Comparison of ENCODE assay signal across 21 cellular contexts in genomic region chr15:49452595-49452994, GRCh38. TPM values are rescaled to one million over a fixed set of nuclear protein-coding genes. Genes with fewer than 3 reads are reported as not detected.
DNase-seq lines count a peak whose midpoint lies in the region; ATAC-seq and TF ChIP-seq lines count a peak whose summit lies in the region.
"Had no signal": no experiment of that assay in that cellular context is flagged by ENCODE, and none has a peak within 500 bp of the region (broad histone marks: within the 10 kb centered on the region; RNA-seq: fewer than 3 reads in every experiment).

No MANE protein-coding gene starts in this region.

- no peak overlapping the region for H4K91ac ChIP-seq in IMR-90 (ENCODE audit: insufficient read depth, low read depth, low read length)
- H4K91ac ChIP-seq in mesenchymal stem cell (ENCODE audit: low read length) = no peak overlapping the region

- peaks cover 10% of the 10 kb centered on the region for H3K36me3 ChIP-seq in IMR-90 (ENCODE audit: control insufficient read depth, insufficient read depth, low read length)
- peaks cover 0 to 95% of the 10 kb centered on the region in 2 experiments for H3K36me3 ChIP-seq in mesenchymal stem cell (ENCODE audit: control insufficient read depth in 1 of 2, insufficient read depth in 2 of 2, low read depth in 1 of 2, low read length in 2 of 2)
- H3K36me3 ChIP-seq: BE2C; BLaER1 treated with 17β-estradiol and CSF1 and Interleukin-3, amounts not matched to agents 10 nM and 100 nM had no signal

- peak; percentile 53 for ATAC-seq in IMR-90 (ENCODE audit: low read depth)
- no peak for ATAC-seq in GM21367 (IDR thresholded peaks at IDR 0.05; ENCODE audit: unreplicated experiment)
- ATAC-seq in activated CD8-positive, alpha-beta memory T cell treated with anti-CD3 and anti-CD28 coated beads, Interleukin-2, amount 10 ng/mL, durations not matched to agents 7 days and 5 days = no peak
- ATAC-seq: A549 had no signal

- H3K4me3 ChIP-seq in IMR-90 (ENCODE audit: insufficient read depth, low read depth, low read length) (no peak overlapping the region), mesenchymal stem cell (ENCODE audit: insufficient read depth in 1 of 2, low read depth in 1 of 2, low read length in 2 of 2) (no peak overlapping the region)
- H3K4me3 ChIP-seq: A549; BLaER1 treated with 17β-estradiol and CSF1 and Interleukin-3, amounts not matched to agents 10 nM and 100 nM had no signal

- peaks cover 16 to 29% of the 10 kb centered on the region in 2 experiments; a peak in 3 of 4 replicates for H3K79me1 ChIP-seq in IMR-90 (ENCODE audit: low read depth in 1 of 2, low read length in 2 of 2)
- H3K79me1 ChIP-seq in mesenchymal stem cell (replicated peaks; ENCODE audit: low read length, poor library complexity, severe bottlenecking) = no peaks in the 10 kb centered on the region

- no peaks in the 10 kb centered on the region for H3K27me3 ChIP-seq in IMR-90 (ENCODE audit: control insufficient read depth, insufficient read depth, low read length)
- no peaks in the 10 kb centered on the region for H3K27me3 ChIP-seq in mesenchymal stem cell (ENCODE audit: control insufficient read depth in 1 of 2, insufficient read depth in 1 of 2, low read length in 2 of 2)
- H3K27me3 ChIP-seq: BLaER1 treated with 17β-estradiol and CSF1 and Interleukin-3, amounts not matched to agents 10 nM and 100 nM had no signal

- no peak overlapping the region for H3K56ac ChIP-seq in IMR-90 (ENCODE audit: extremely low read depth, insufficient read depth, low read length)

- no peak for TF ChIP-seq RAD21 in IMR-90 (IDR thresholded peaks at IDR 0.05; ENCODE audit: low read length)

- no peak overlapping the region for H3K23ac ChIP-seq in IMR-90 (ENCODE audit: low read depth, low read length)
- no peak overlapping the region for H3K23ac ChIP-seq in mesenchymal stem cell (ENCODE audit: low read length in 2 of 2)

- H3K18ac ChIP-seq in IMR-90 (ENCODE audit: low read depth, low read length) (no peak overlapping the region), mesenchymal stem cell (ENCODE audit: low read depth in 1 of 2, low read length in 2 of 2) (no peak overlapping the region)

- peaks cover 5% of the 10 kb centered on the region for H3K9me1 ChIP-seq in IMR-90 (ENCODE audit: insufficient read depth, low read length)

- in situ Hi-C loops in IMR-90 (cut with MboI; ENCODE audit: low sequenced_read_pairs) = no loop called here

- no peak overlapping the region for H3K4me2 ChIP-seq in IMR-90 (ENCODE audit: low read depth, low read length)
- no peak overlapping the region for H3K4me2 ChIP-seq in mesenchymal stem cell (ENCODE audit: low read length, poor library complexity, severe bottlenecking)
- H3K4me2 ChIP-seq: A549; BLaER1 treated with 17β-estradiol and CSF1 and Interleukin-3, amounts not matched to agents 10 nM and 100 nM had no signal

- no peak overlapping the region for H3K4me3 Mint-ChIP-seq in activated T-helper 2 cell treated with anti-CD3 and anti-CD28 coated beads, Interferon-gamma antibody, Interleukin-2, Interleukin-4, amounts not matched to agents 10 μg/mL and 5 μg/mL and 100 μg/mL, durations not matched to agents 14 hours and 24 hours and 36 hours (ENCODE audit: low read depth)
- H3K4me3 Mint-ChIP-seq in activated CD8-positive, alpha-beta memory T cell treated with anti-CD3 and anti-CD28 coated beads, Interleukin-2, amount 10 ng/mL, durations not matched to agents 7 days and 5 days = no peak overlapping the region
- H3K4me3 Mint-ChIP-seq in osteocyte (ENCODE audit: unreplicated experiment) = no peak overlapping the region
- H3K4me3 Mint-ChIP-seq: CD14-positive monocyte; CD4-positive, alpha-beta T cell; CD8-positive, alpha-beta memory T cell had no signal

- H2AK5ac ChIP-seq in IMR-90 (ENCODE audit: low read depth, low read length) (no peak overlapping the region), mesenchymal stem cell (ENCODE audit: low read length, severe bottlenecking) (no peak overlapping the region)

- no peak for TF ChIP-seq CTCF in IMR-90 (conservative IDR thresholded peaks at IDR 0.05; ENCODE audit: low read depth, low read length)
- TF ChIP-seq CTCF in osteocyte (IDR thresholded peaks at IDR 0.05) = no peak

- no peaks in the 10 kb centered on the region for H3K36me3 Mint-ChIP-seq in activated T-helper 2 cell treated with anti-CD3 and anti-CD28 coated beads, Interferon-gamma antibody, Interleukin-2, Interleukin-4, amounts not matched to agents 10 μg/mL and 5 μg/mL and 100 μg/mL, durations not matched to agents 14 hours and 24 hours and 36 hours (ENCODE audit: low read depth)
- no peaks in the 10 kb centered on the region for H3K36me3 Mint-ChIP-seq in activated CD8-positive, alpha-beta memory T cell treated with anti-CD3 and anti-CD28 coated beads, Interleukin-2, amount 10 ng/mL, durations not matched to agents 7 days and 5 days
- H3K36me3 Mint-ChIP-seq in osteocyte (ENCODE audit: unreplicated experiment) = no peaks in the 10 kb centered on the region
- H3K36me3 Mint-ChIP-seq: CD14-positive monocyte; CD8-positive, alpha-beta memory T cell had no signal

- H4K20me1 ChIP-seq in IMR-90 (ENCODE audit: insufficient read depth, low read length) = no peaks in the 10 kb centered on the region
- H4K20me1 ChIP-seq: BLaER1 treated with 17β-estradiol and CSF1 and Interleukin-3, amounts not matched to agents 10 nM and 100 nM had no signal

- no peak overlapping the region for H2BK5ac ChIP-seq in IMR-90 (ENCODE audit: low read depth, low read length, poor library complexity, severe bottlenecking)
- H2BK5ac ChIP-seq in mesenchymal stem cell (ENCODE audit: low read depth, low read length, poor library complexity, severe bottlenecking) = no peak overlapping the region

- H2AK9ac ChIP-seq in IMR-90 (replicated peaks; ENCODE audit: low read depth, low read length, poor library complexity) = no peak overlapping the region

- H3K27ac ChIP-seq in IMR-90 (ENCODE audit: insufficient read depth, low read length) (no peak overlapping the region), mesenchymal stem cell (ENCODE audit: low read length, poor library complexity, severe bottlenecking) (no peak overlapping the region)
- H3K27ac ChIP-seq: A549; BLaER1 treated with 17β-estradiol and CSF1 and Interleukin-3, amounts not matched to agents 10 nM and 100 nM had no signal

- CTCF ChIA-PET in IMR-90 (lab: Yijun Ruan, JAX) = no interaction called here
- CTCF ChIA-PET in activated CD8-positive, alpha-beta memory T cell treated with anti-CD3 and anti-CD28 coated beads, Interleukin-2, amount 10 ng/mL, durations not matched to agents 7 days and 5 days (lab: Charles Lee) = no interaction called here

- H3K9ac ChIP-seq in IMR-90 (ENCODE audit: low read depth, low read length) = no peak overlapping the region
- H3K9ac ChIP-seq in mesenchymal stem cell (ENCODE audit: low read length) = peak overlapping the region; percentile 6
- H3K9ac ChIP-seq: BLaER1 treated with 17β-estradiol and CSF1 and Interleukin-3, amounts not matched to agents 10 nM and 100 nM had no signal

- dilution Hi-C loops in IMR-90 (cut with HindIII; ENCODE audit: low sequenced_read_pairs, unreplicated experiment) = no loop called here

- H3K4ac ChIP-seq in IMR-90 (ENCODE audit: low read depth, low read length) = no peak overlapping the region
- H3K4ac ChIP-seq in mesenchymal stem cell (ENCODE audit: low read depth in 1 of 2, low read length in 2 of 2) = no peak overlapping the region

- no peak overlapping the region for H3K27ac Mint-ChIP-seq in activated T-helper 2 cell treated with anti-CD3 and anti-CD28 coated beads, Interferon-gamma antibody, Interleukin-2, Interleukin-4, amounts not matched to agents 10 μg/mL and 5 μg/mL and 100 μg/mL, durations not matched to agents 14 hours and 24 hours and 36 hours
- no peak overlapping the region for H3K27ac Mint-ChIP-seq in activated CD8-positive, alpha-beta memory T cell treated with anti-CD3 and anti-CD28 coated beads, Interleukin-2, amount 10 ng/mL, durations not matched to agents 7 days and 5 days
- H3K27ac Mint-ChIP-seq in osteocyte (ENCODE audit: unreplicated experiment) = no peak overlapping the region
- H3K27ac Mint-ChIP-seq: CD14-positive monocyte; CD4-positive, alpha-beta T cell; CD8-positive, alpha-beta memory T cell had no signal

- H2BK15ac ChIP-seq in IMR-90 (ENCODE audit: low read depth, low read length) (no peak overlapping the region), mesenchymal stem cell (ENCODE audit: low read depth, poor library complexity, severe bottlenecking) (no peak overlapping the region)

- peaks cover 24% of the 10 kb centered on the region for H3K27me3 Mint-ChIP-seq in activated T-helper 2 cell treated with anti-CD3 and anti-CD28 coated beads, Interferon-gamma antibody, Interleukin-2, Interleukin-4, amounts not matched to agents 10 μg/mL and 5 μg/mL and 100 μg/mL, durations not matched to agents 14 hours and 24 hours and 36 hours (ENCODE audit: low read depth)
- H3K27me3 Mint-ChIP-seq in activated CD8-positive, alpha-beta memory T cell treated with anti-CD3 and anti-CD28 coated beads, Interleukin-2, amount 10 ng/mL, durations not matched to agents 7 days and 5 days = peaks cover 49% of the 10 kb centered on the region
- peaks cover 14% of the 10 kb centered on the region for H3K27me3 Mint-ChIP-seq in osteocyte (ENCODE audit: unreplicated experiment)
- H3K27me3 Mint-ChIP-seq: CD4-positive, alpha-beta T cell had no signal

- H3K14ac ChIP-seq in IMR-90 (replicated peaks; ENCODE audit: low read depth, low read length) (no peak overlapping the region), mesenchymal stem cell (ENCODE audit: low read length in 2 of 2) (no peak overlapping the region)

- peaks cover 5% of the 10 kb centered on the region for H3K4me1 ChIP-seq in IMR-90 (ENCODE audit: control insufficient read depth, insufficient read depth, low read length)
- H3K4me1 ChIP-seq in mesenchymal stem cell (ENCODE audit: control insufficient read depth, insufficient read depth, low read depth, low read length) = no peaks in the 10 kb centered on the region
- H3K4me1 ChIP-seq: A549; BE2C; BLaER1 treated with 17β-estradiol and CSF1 and Interleukin-3, amounts not matched to agents 10 nM and 100 nM had no signal

- peak; percentile 4 for DNase-seq in ELR (ENCODE audit: low read depth)
- DNase-seq in IMR-90 = peak; percentile 43
- no peak for DNase-seq in mesenchymal stem cell
- no peak for DNase-seq in activated T-helper 2 cell treated with anti-CD3 and anti-CD28 coated beads, Interferon-gamma antibody, Interleukin-2, Interleukin-4, amounts not matched to agents 10 μg/mL and 5 μg/mL and 100 μg/mL, durations not matched to agents 14 hours and 24 hours and 36 hours (ENCODE audit: low spot score)
- DNase-seq in activated CD8-positive, alpha-beta memory T cell treated with anti-CD3 and anti-CD28 coated beads, Interleukin-2, amount 10 ng/mL, durations not matched to agents 7 days and 5 days = no peak
- no peak for DNase-seq in osteocyte (ENCODE audit: extremely low spot score, unreplicated experiment)
- DNase-seq: 8988T; ACHN; AML-193; BE2C; CD4-positive, alpha-beta T cell; CD8-positive, alpha-beta memory T cell; DMS 273 treated with DMSO at 0.1 percent for 48 hours; DMS79; H7; HCEC 1CT had no signal

- H2AFZ ChIP-seq in IMR-90 (replicated peaks; ENCODE audit: low read length, poor library complexity) (no peak overlapping the region), mesenchymal stem cell (ENCODE audit: low read depth, low read length) (no peak overlapping the region)

- no CpG with 5 or more reads among the region's 1 CpG for WGBS in IMR-90 (ENCODE audit: extremely low coverage in 2 of 2, insufficient read length in 1 of 2), 2 experiments
- WGBS in mesenchymal stem cell = no CpG with 5 or more reads among the region's 1 CpG

- intact Hi-C loops in IMR-90 (cut with micrococcal nuclease) = no loop called here
- intact Hi-C loops in activated T-helper 2 cell treated with anti-CD3 and anti-CD28 coated beads, Interferon-gamma antibody, Interleukin-2, Interleukin-4, amounts not matched to agents 10 μg/mL and 5 μg/mL and 100 μg/mL, durations not matched to agents 14 hours and 24 hours and 36 hours (cut with micrococcal nuclease) = no loop called here

- H3K9me3 Mint-ChIP-seq in activated T-helper 2 cell treated with anti-CD3 and anti-CD28 coated beads, Interferon-gamma antibody, Interleukin-2, Interleukin-4, amounts not matched to agents 10 μg/mL and 5 μg/mL and 100 μg/mL, durations not matched to agents 14 hours and 24 hours and 36 hours = no peaks in the 10 kb centered on the region
- H3K9me3 Mint-ChIP-seq in activated CD8-positive, alpha-beta memory T cell treated with anti-CD3 and anti-CD28 coated beads, Interleukin-2, amount 10 ng/mL, durations not matched to agents 7 days and 5 days (ENCODE audit: low read depth) = no peaks in the 10 kb centered on the region
- no peaks in the 10 kb centered on the region for H3K9me3 Mint-ChIP-seq in osteocyte (ENCODE audit: unreplicated experiment)
- H3K9me3 Mint-ChIP-seq: CD4-positive, alpha-beta T cell; CD8-positive, alpha-beta memory T cell had no signal

- H4K8ac ChIP-seq in IMR-90 (ENCODE audit: low read depth in 2 of 2, low read length in 2 of 2) (no peak overlapping the region), mesenchymal stem cell (ENCODE audit: low read length) (no peak overlapping the region)

- TF ChIP-seq POLR2A in IMR-90 (IDR thresholded peaks at IDR 0.05; ENCODE audit: low read depth, low read length) = no peak

- H3K9me3 ChIP-seq in IMR-90 (ENCODE audit: control insufficient read depth, insufficient read depth, low read length) (no peaks in the 10 kb centered on the region), mesenchymal stem cell (ENCODE audit: control insufficient read depth, low read length) (no peaks in the 10 kb centered on the region)
- H3K9me3 ChIP-seq: A549; BE2C; BLaER1 treated with 17β-estradiol and CSF1 and Interleukin-3, amounts not matched to agents 10 nM and 100 nM had no signal

- POLR2A ChIA-PET in IMR-90 (lab: Charles Lee; ENCODE audit: unreplicated experiment) = no interaction called here

- H2BK20ac ChIP-seq in IMR-90 (ENCODE audit: low read depth, low read length) = no peak overlapping the region

- BruUV-seq in IMR-90 (replicated peaks; lab: Mats Ljungman, UMichigan) = no TSS peak

- no peaks in the 10 kb centered on the region for H3K4me1 Mint-ChIP-seq in activated T-helper 2 cell treated with anti-CD3 and anti-CD28 coated beads, Interferon-gamma antibody, Interleukin-2, Interleukin-4, amounts not matched to agents 10 μg/mL and 5 μg/mL and 100 μg/mL, durations not matched to agents 14 hours and 24 hours and 36 hours (ENCODE audit: low read depth)
- H3K4me1 Mint-ChIP-seq in activated CD8-positive, alpha-beta memory T cell treated with anti-CD3 and anti-CD28 coated beads, Interleukin-2, amount 10 ng/mL, durations not matched to agents 7 days and 5 days = no peaks in the 10 kb centered on the region
- no peaks in the 10 kb centered on the region for H3K4me1 Mint-ChIP-seq in osteocyte (ENCODE audit: unreplicated experiment)
- H3K4me1 Mint-ChIP-seq: CD14-positive monocyte; CD8-positive, alpha-beta memory T cell had no signal

- H2BK12ac ChIP-seq in mesenchymal stem cell (ENCODE audit: low read length in 2 of 2) = no peak overlapping the region

- no peak overlapping the region for H4K5ac ChIP-seq in IMR-90 (ENCODE audit: low read depth, low read length)

- H2BK120ac ChIP-seq in IMR-90 (ENCODE audit: low read depth, low read length) = no peak overlapping the region
- no peak overlapping the region for H2BK120ac ChIP-seq in mesenchymal stem cell (ENCODE audit: low read depth, low read length)

RNA-seq across cellular contexts. Expression of gene FGF7, which starts 29.6 kb away (rescaled TPM):
- total RNA-seq in IMR-90 (2012; rRNA removed) (34.8 and 69.2 TPM in 2 replicates), osteocyte (0.32 TPM in 1 of 2 replicates, not detected in the other)
- 19.5 and 27.3 TPM in 2 replicates for polyA plus RNA-seq in IMR-90 (2012; rRNA removed)
- 2.9 and 3.0 TPM in 2 replicates for polyA plus RNA-seq in IMR-90 (2012; cell fraction: cytosol; rRNA removed)
- polyA plus RNA-seq in IMR-90 (2012; cell fraction: nucleus; rRNA removed; ENCODE audit: low replicate concordance) = 0.61 and 12.9 TPM in 2 replicates
- 30.7 TPM for polyA plus RNA-seq in mesenchymal stem cell (2013, experiment 1 of 2)
- polyA plus RNA-seq in mesenchymal stem cell (2013, experiment 2 of 2) = 30.1 TPM
- not detected in 2 replicates for total RNA-seq in activated T-helper 2 cell treated with anti-CD3 and anti-CD28 coated beads, Interferon-gamma antibody, Interleukin-2, Interleukin-4, amounts not matched to agents 10 μg/mL and 5 μg/mL and 100 μg/mL, durations not matched to agents 14 hours and 24 hours and 36 hours
- total RNA-seq in activated CD8-positive, alpha-beta memory T cell treated with anti-CD3 and anti-CD28 coated beads, Interleukin-2, amount 10 ng/mL, durations not matched to agents 7 days and 5 days = not detected
- total RNA-seq: CD4-positive, alpha-beta T cell; CD8-positive, alpha-beta memory T cell; H1; H7 had no signal
- polyA plus RNA-seq: A549; CD14-positive monocyte; CD8-positive, alpha-beta memory T cell; H1 had no signal

Comparison
In these comparisons a context has a peak if more than half of its experiments do, and no peak if none do; other contexts are left out.
1. DNase-seq: peak in ELR (single experiment) and IMR-90 (single experiment); none in mesenchymal stem cell (single experiment), activated T-helper 2 cell treated with anti-CD3 and anti-CD28 coated beads, Interferon-gamma antibody, Interleukin-2, Interleukin-4, amounts not matched to agents 10 μg/mL and 5 μg/mL and 100 μg/mL, durations not matched to agents 14 hours and 24 hours and 36 hours (single experiment), activated CD8-positive, alpha-beta memory T cell treated with anti-CD3 and anti-CD28 coated beads, Interleukin-2, amount 10 ng/mL, durations not matched to agents 7 days and 5 days (single experiment) and osteocyte (single experiment).
2. RNA of gene FGF7, which starts 29.6 kb away (total RNA-seq): 34.8 to 69.2 TPM in IMR-90; 0.32 TPM in osteocyte, not detected in activated T-helper 2 cell treated with anti-CD3 and anti-CD28 coated beads, Interferon-gamma antibody, Interleukin-2, Interleukin-4, amounts not matched to agents 10 μg/mL and 5 μg/mL and 100 μg/mL, durations not matched to agents 14 hours and 24 hours and 36 hours and not detected in activated CD8-positive, alpha-beta memory T cell treated with anti-CD3 and anti-CD28 coated beads, Interleukin-2, amount 10 ng/mL, durations not matched to agents 7 days and 5 days; every median in the first group is over 10 times any median in the second.